ENCODE assay signal across 31 cellular contexts in the genomic region with DNA sequence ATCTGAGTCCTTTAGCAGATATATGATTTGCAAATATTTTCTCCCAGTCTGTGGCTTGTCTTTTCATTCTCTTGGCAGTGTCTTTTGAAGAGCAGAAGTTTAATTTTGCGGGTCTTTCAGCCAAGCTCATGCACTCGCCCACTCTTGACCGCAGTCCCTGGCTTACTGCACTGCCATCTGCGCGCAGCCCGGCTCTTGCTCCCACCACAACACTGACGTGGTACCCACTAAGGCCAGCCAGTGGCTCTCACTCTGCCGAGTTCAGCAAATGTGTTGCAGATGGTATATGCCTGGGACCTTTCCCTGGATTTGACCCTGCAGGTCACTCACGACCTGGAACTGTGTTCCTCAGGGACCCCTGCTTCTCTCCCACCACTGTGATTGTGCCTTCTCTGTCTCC.
"Had no signal": no experiment of that assay in that cellular context is flagged by ENCODE, and none has a peak within 500 bp of the region (broad histone marks: within the 10 kb centered on the region; RNA-seq: fewer than 3 reads in every experiment).

No MANE protein-coding gene starts in this region.

- H3K27me3 ChIP-seq: MG63, SJCRH30 had no signal

- H3K4me3 ChIP-seq: MG63, PC-9, SJCRH30, SK-N-MC had no signal

- H3K4me2 ChIP-seq: PC-9 had no signal

- H3K4me1 ChIP-seq: SJCRH30 had no signal

- H3K9me3 ChIP-seq: MG63, SJCRH30 had no signal

- DNase-seq: Kasumi-1, KG1, MG63, NCI-H1048, NCI-H1092 treated with DMSO at 0.1 percent for 48 hours, NCI-H1105 treated with DMSO at 0.1 percent for 48 hours, NCI-H1417, NCI-H1436, NCI-H146, NCI-H1694, NCI-H187, NCI-H1930, NCI-H2029 treated with DMSO at 0.1 percent for 48 hours, NCI-H2081 treated with DMSO at 0.1 percent for 48 hours, NCI-H2107, NCI-H2171, NCI-H226, NCI-H446, NCI-H510A treated with DMSO at 0.1 percent for 48 hours, NCI-H524 treated with DMSO at 0.1 percent for 48 hours, NCI-H526 treated with DMSO at 0.1 percent for 48 hours, NCI-H774, PC-9, SHP77, SIG-M5, SJCRH30 had no signal

- H3K36me3 ChIP-seq: MG63, SJCRH30 had no signal

- H2AFZ ChIP-seq: PC-9 had no signal

- ATAC-seq: Panc1, Right ventricle myocardium inferior, SK-N-SH treated with all-trans-retinoic acid at 6 μM for 48 hours had no signal

- H3K27ac ChIP-seq: PC-9, RWPE1, SJCRH30, SK-N-MC had no signal
